ENCODE assay signal across 27 cellular contexts in genomic region chr3:79551997-79552396, GRCh38.
"Had no signal": no experiment of that assay in that cellular context is flagged by ENCODE, and none has a peak within 500 bp of the region (broad histone marks: within the 10 kb centered on the region; RNA-seq: fewer than 3 reads in every experiment).

No MANE protein-coding gene starts in this region.

- H3K27ac ChIP-seq: brain microvascular endothelial cell, gastroesophageal sphincter, pancreas, prostate gland, skin epidermis, thoracic aorta, WERI-Rb-1 had no signal

- H3K4me1 ChIP-seq: gastroesophageal sphincter, pancreas, prostate gland had no signal

- ATAC-seq: activated CD4-positive, CD25-positive, alpha-beta regulatory T cell treated with anti-CD3 and anti-CD28 coated beads, Interleukin-2, amount 50 U/mL, for 24 hours; gastroesophageal sphincter; left colon; pancreas; sciatic nerve had no signal

- H3K27me3 ChIP-seq: brain microvascular endothelial cell, gastroesophageal sphincter, pancreas had no signal

- H3K36me3 ChIP-seq: brain microvascular endothelial cell, gastroesophageal sphincter, pancreas, prostate gland, thoracic aorta, WERI-Rb-1 had no signal

- DNase-seq: activated CD4-positive, alpha-beta memory T cell treated with anti-CD3 and anti-CD28 coated beads for 36 hours; activated CD4-positive, alpha-beta T cell treated with anti-CD3 and anti-CD28 coated beads for 48 hours; activated CD8-positive, alpha-beta memory T cell treated with anti-CD3 and anti-CD28 coated beads, Interleukin-2, amount 50 U/mL, for 4 hours; activated gamma-delta T cell; activated naive CD4-positive, alpha-beta T cell treated with anti-CD3 and anti-CD28 coated beads, Interleukin-2, amount 50 U/mL, for 16 hours; activated T-cell treated with anti-CD3 and anti-CD28 coated beads, Interleukin-2, amount 50 U/mL, for 24 hours; amniotic stem cell; brain microvascular endothelial cell; caudate nucleus; cortex of kidney; hippocampal formation; left colon; mammary epithelial cell; naive B cell; nephron progenitor cell; pancreas; retina; stimulated activated CD4-positive, alpha-beta T cell treated with anti-CD3 and anti-CD28 coated beads, Interleukin-12 subunit alpha, Interleukin-12 subunit beta, amount 100 ng/mL, for 4 hours; stimulated activated CD4-positive, alpha-beta T cell treated with anti-CD3 and anti-CD28 coated beads, Interleukin-4, amount 100 ng/mL, for 1 hour; trophoblast cell; WERI-Rb-1 had no signal

- H3K4me3 ChIP-seq: gastroesophageal sphincter, pancreas, prostate gland, skin epidermis, thoracic aorta had no signal

- H3K9me3 ChIP-seq: gastroesophageal sphincter, pancreas, prostate gland, thoracic aorta had no signal
